In the genomic region with DNA sequence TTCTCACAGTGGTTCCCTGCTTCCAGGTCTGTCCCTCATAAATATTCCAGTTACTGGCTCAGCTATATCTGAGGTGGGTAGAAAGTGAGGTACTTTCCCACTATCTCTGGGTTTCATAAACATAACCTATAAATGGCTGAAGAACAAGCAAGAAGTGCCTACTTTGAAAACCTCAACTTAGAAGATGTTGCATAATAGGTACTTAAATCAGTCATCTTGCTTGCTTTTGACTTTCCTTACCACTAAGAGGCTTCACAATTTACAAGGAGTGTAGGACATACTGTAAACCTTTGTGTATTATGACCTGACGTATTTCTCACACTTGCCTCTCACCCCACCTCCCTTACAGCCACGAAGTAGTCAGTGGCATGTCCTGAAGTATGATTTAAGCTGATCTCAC, we compare ENCODE assay signal across 12 cellular contexts.
DNase-seq lines count a peak whose midpoint lies in the region; ATAC-seq, FAIRE-seq and TF ChIP-seq lines count a peak whose summit lies in the region.
"Had no signal": no experiment of that assay in that cellular context is flagged by ENCODE, and none has a peak within 500 bp of the region (broad histone marks: within the 10 kb centered on the region; RNA-seq: fewer than 3 reads in every experiment).

No MANE protein-coding gene starts in this region.

- FAIRE-seq in GM12892 (lab: Jason Lieb, UNC): peak; percentile 30

- peak; percentile 83 for ATAC-seq in GM19035 (IDR thresholded peaks at IDR 0.05; ENCODE audit: unreplicated experiment)
- ATAC-seq in HG02678 (IDR thresholded peaks at IDR 0.05; ENCODE audit: unreplicated experiment): peak; percentile 77
- peak; percentile 80 for ATAC-seq in HG03457 (IDR thresholded peaks at IDR 0.05; ENCODE audit: unreplicated experiment)

- no peak for DNase-seq in GM12892 (ENCODE audit: insufficient read length)
- no peak for DNase-seq in cerebellar cortex (ENCODE audit: low spot score)
- DNase-seq in A172 (ENCODE audit: low spot score): no peak
- no peak for DNase-seq in foreskin fibroblast
- DNase-seq in NK-92 (lab: John Stamatoyannopoulos, UW; ENCODE audit: unreplicated experiment): no peak
- DNase-seq: NCI-H2171 treated with DMSO at 0.1 percent for 48 hours, ovary, RPMI8226, T1000 had no signal

- TF ChIP-seq POLR2A in GM12892 (IDR thresholded peaks at IDR 0.05; ENCODE audit: low read depth, low read length): no peak

- no peak overlapping the region for H3K4me3 ChIP-seq in foreskin fibroblast (ENCODE audit: low read depth in 1 of 2, low read length in 2 of 2)
- H3K4me3 ChIP-seq: ovary had no signal

- no peak for TF ChIP-seq CTCF in foreskin fibroblast (IDR thresholded peaks at IDR 0.05; ENCODE audit: low read depth, low read length)
